In genomic region chr1:211339631-211340041, GRCh38 we compare ENCODE assay signal across 1 cellular context.
TF ChIP-seq lines count a peak whose summit lies in the region.

No MANE protein-coding gene starts in this region.

TF ChIP-seq in HepG2, 621 proteins besides CTCF, POLR2A, EP300 and RAD21 (continued from another document):
- TF ChIP-seq DMTF1 (CRISPR knock-in tag; IDR thresholded peaks at IDR 0.05) (no peak), GZF1 (CRISPR knock-in tag; IDR thresholded peaks at IDR 0.05) (no peak), ZNF20 (CRISPR knock-in tag; IDR thresholded peaks at IDR 0.05) (no peak), ZNF292 (CRISPR knock-in tag; IDR thresholded peaks at IDR 0.05; ENCODE audit: borderline replicate concordance, low read depth) (no peak), ZNF34 (CRISPR knock-in tag; IDR thresholded peaks at IDR 0.05; ENCODE audit: borderline replicate concordance) (no peak), NFKB2 (CRISPR knock-in tag; IDR thresholded peaks at IDR 0.05; ENCODE audit: borderline replicate concordance) (no peak)
- TF ChIP-seq, protein P1, sequence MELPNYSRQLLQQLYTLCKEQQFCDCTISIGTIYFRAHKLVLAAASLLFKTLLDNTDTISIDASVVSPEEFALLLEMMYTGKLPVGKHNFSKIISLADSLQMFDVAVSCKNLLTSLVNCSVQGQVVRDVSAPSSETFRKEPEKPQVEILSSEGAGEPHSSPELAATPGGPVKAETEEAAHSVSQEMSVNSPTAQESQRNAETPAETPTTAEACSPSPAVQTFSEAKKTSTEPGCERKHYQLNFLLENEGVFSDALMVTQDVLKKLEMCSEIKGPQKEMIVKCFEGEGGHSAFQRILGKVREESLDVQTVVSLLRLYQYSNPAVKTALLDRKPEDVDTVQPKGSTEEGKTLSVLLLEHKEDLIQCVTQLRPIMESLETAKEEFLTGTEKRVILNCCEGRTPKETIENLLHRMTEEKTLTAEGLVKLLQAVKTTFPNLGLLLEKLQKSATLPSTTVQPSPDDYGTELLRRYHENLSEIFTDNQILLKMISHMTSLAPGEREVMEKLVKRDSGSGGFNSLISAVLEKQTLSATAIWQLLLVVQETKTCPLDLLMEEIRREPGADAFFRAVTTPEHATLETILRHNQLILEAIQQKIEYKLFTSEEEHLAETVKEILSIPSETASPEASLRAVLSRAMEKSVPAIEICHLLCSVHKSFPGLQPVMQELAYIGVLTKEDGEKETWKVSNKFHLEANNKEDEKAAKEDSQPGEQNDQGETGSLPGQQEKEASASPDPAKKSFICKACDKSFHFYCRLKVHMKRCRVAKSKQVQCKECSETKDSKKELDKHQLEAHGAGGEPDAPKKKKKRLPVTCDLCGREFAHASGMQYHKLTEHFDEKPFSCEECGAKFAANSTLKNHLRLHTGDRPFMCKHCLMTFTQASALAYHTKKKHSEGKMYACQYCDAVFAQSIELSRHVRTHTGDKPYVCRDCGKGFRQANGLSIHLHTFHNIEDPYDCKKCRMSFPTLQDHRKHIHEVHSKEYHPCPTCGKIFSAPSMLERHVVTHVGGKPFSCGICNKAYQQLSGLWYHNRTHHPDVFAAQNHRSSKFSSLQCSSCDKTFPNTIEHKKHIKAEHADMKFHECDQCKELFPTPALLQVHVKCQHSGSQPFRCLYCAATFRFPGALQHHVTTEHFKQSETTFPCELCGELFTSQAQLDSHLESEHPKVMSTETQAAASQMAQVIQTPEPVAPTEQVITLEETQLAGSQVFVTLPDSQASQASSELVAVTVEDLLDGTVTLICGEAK (IDR thresholded peaks at IDR 0.05), result no peak
- TF ChIP-seq, protein P1 (CRISPR knock-in tag; IDR thresholded peaks at IDR 0.05), result no peak
